21 cellular contexts compared by ENCODE assay signal in the genomic region with DNA sequence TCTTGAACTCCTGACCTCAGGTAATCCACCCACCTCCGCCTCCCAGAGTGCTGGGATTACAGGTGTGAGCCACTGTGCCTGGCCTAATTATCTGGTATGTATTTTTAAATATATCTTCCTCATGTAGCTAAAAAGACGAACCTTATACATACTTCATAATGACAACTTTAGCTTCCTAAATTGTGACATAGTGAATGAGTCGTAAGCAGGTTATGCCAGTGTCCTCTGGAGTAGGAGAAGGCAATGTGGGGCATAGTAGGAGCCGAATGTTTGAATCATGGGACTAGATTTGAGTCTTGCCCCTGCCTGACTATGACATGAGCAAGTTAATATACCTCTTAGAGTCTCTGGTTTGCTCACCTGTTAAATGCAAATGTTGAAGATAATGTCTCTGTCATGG.
A peak's percentile ranks its signal among the peaks of the same experiment; 100 is the strongest.
DNase-seq lines count a peak whose midpoint lies in the region; ATAC-seq and TF ChIP-seq lines count a peak whose summit lies in the region.
"Had no signal": no experiment of that assay in that cellular context is flagged by ENCODE, and none has a peak within 500 bp of the region (broad histone marks: within the 10 kb centered on the region; RNA-seq: fewer than 3 reads in every experiment).

No MANE protein-coding gene starts in this region.

- peak; percentile 34 for DNase-seq in HT1080 (ENCODE audit: low read depth)
- no peak for DNase-seq in T-helper 17 cell
- peak; percentile 40 for DNase-seq in fibroblast of pulmonary artery (ENCODE audit: low read depth)
- DNase-seq in NCI-H345 (lab: John Stamatoyannopoulos, UW) = no peak
- DNase-seq in foreskin melanocyte = no peak
- DNase-seq in NK-92 treated with Interleukin-12 subunit alpha and Interleukin-12 subunit beta, amount 100 ng/mL, for 24 hours (lab: John Stamatoyannopoulos, UW) = no peak
- DNase-seq: activated B cell treated with CpG ODN at 0.5 μM for 24 hours; activated effector memory CD4-positive, alpha-beta T cell treated with anti-CD3 and anti-CD28 coated beads, Interleukin-2, amount 50 U/mL, for 16 hours; Kasumi-1; NCI-H1694 treated with DMSO at 0.1 percent for 48 hours; NCI-H524; spleen; upper lobe of right lung had no signal

- H3K4me1 ChIP-seq in ACC112 (ENCODE audit: control insufficient read depth, insufficient read depth, low read length, unreplicated experiment) = peaks cover 47% of the 10 kb centered on the region
- H3K4me1 ChIP-seq: parathyroid adenoma, spleen, upper lobe of right lung had no signal

- no peak for ATAC-seq in T-helper 17 cell
- ATAC-seq in GM21528 (IDR thresholded peaks at IDR 0.05; ENCODE audit: low FRiP score, unreplicated experiment) = no peak
- ATAC-seq: left lobe of liver, upper lobe of right lung had no signal

- peak overlapping the region; percentile 72 for H3K27ac ChIP-seq in ACC112 (ENCODE audit: low read depth, low read length)
- H3K27ac ChIP-seq: ascending aorta, HL-60, parathyroid adenoma, spleen, upper lobe of right lung had no signal

- TF ChIP-seq CTCF in fibroblast of pulmonary artery (IDR thresholded peaks at IDR 0.05; ENCODE audit: low read length, missing control alignments) = no peak

- H3K36me3 ChIP-seq in ACC112 (ENCODE audit: insufficient read depth, low read length) = peaks cover 3% of the 10 kb centered on the region; the same call in 1 of the 2 replicates

- H3K4me1 Mint-ChIP-seq in T-helper 17 cell = no peaks in the 10 kb centered on the region
- H3K4me1 Mint-ChIP-seq: activated B cell treated with CpG ODN at 0.5 μM for 24 hours had no signal

- no peaks in the 10 kb centered on the region for H3K27me3 Mint-ChIP-seq in T-helper 17 cell
- H3K27me3 Mint-ChIP-seq: activated B cell treated with CpG ODN at 0.5 μM for 24 hours; dendritic cell treated with granulocyte-macrophage colony-stimulating factor and Interleukin-4, amounts not matched to agents 40 ng/mL and 50 ng/mL, for 4 days; stimulated activated naive CD8-positive, alpha-beta T cell treated with anti-CD3 and anti-CD28 coated beads, Interleukin-15, Interleukin-2, amounts not matched to agents 100 ng/mL and 50 ng/mL, for 24 hours had no signal

- H3K4me3 ChIP-seq in ACC112 (ENCODE audit: low read depth, low read length) = no peak overlapping the region
- H3K4me3 ChIP-seq in fibroblast of pulmonary artery (replicated peaks; ENCODE audit: low read depth, low read length) = no peak overlapping the region
- H3K4me3 ChIP-seq: ascending aorta, spleen, upper lobe of right lung had no signal

- peaks cover 9% of the 10 kb centered on the region for H3K36me3 Mint-ChIP-seq in T-helper 17 cell (ENCODE audit: low read depth)

- H3K9me3 ChIP-seq in T-helper 17 cell (ENCODE audit: control insufficient read depth, low read length, poor library complexity, severe bottlenecking) = no peaks in the 10 kb centered on the region
- H3K9me3 ChIP-seq: ascending aorta, spleen, upper lobe of right lung had no signal

- no peaks in the 10 kb centered on the region for H3K79me2 ChIP-seq in ACC112 (ENCODE audit: control insufficient read depth, insufficient read depth, low read length, unreplicated experiment)
- H3K79me2 ChIP-seq: parathyroid adenoma had no signal

- no peaks in the 10 kb centered on the region for H3K27me3 ChIP-seq in ACC112 (ENCODE audit: insufficient read depth, low read length)
- H3K27me3 ChIP-seq: ascending aorta, spleen, upper lobe of right lung had no signal

- H3K4me3 Mint-ChIP-seq in T-helper 17 cell = no peak overlapping the region
- H3K4me3 Mint-ChIP-seq: activated B cell treated with CpG ODN at 0.5 μM for 24 hours; dendritic cell treated with granulocyte-macrophage colony-stimulating factor and Interleukin-4, amounts not matched to agents 40 ng/mL and 50 ng/mL, for 4 days; stimulated activated naive CD8-positive, alpha-beta T cell treated with anti-CD3 and anti-CD28 coated beads, Interleukin-15, Interleukin-2, amounts not matched to agents 100 ng/mL and 50 ng/mL, for 24 hours had no signal

- peak overlapping the region; percentile 6 for H3K27ac Mint-ChIP-seq in T-helper 17 cell
- H3K27ac Mint-ChIP-seq: activated B cell treated with CpG ODN at 0.5 μM for 24 hours; dendritic cell treated with granulocyte-macrophage colony-stimulating factor and Interleukin-4, amounts not matched to agents 40 ng/mL and 50 ng/mL, for 4 days had no signal

- H2AFZ ChIP-seq in ACC112 (ENCODE audit: low read length, unreplicated experiment) = no peak overlapping the region
- H2AFZ ChIP-seq: parathyroid adenoma had no signal

Comparison
In these comparisons a context has a peak if more than half of its experiments do, and no peak if none do; other contexts are left out.
1. DNase-seq: peak in HT1080 (single experiment) and fibroblast of pulmonary artery (single experiment); none in T-helper 17 cell (0 of 3), NCI-H345 (single experiment), foreskin melanocyte (single experiment) and NK-92 treated with Interleukin-12 subunit alpha and Interleukin-12 subunit beta, amount 100 ng/mL, for 24 hours (single experiment).